Comparison of ENCODE assay signal across 1 cellular context in genomic region chr17:12020595-12021590, GRCh38.
TF ChIP-seq lines count a peak whose summit lies in the region.

Gene MAP2K4, plus strand, starts transcription at chr17:12020877. Its CDS starts 10 bp downstream, at chr17:12020887.

TF ChIP-seq in HepG2, 621 proteins besides CTCF, POLR2A, EP300 and RAD21 (continued from another document and continues in another):
- no peak for TF ChIP-seq ZNF318 (CRISPR knock-in tag; IDR thresholded peaks at IDR 0.05)
- TF ChIP-seq ZFYVE20 (CRISPR knock-in tag; IDR thresholded peaks at IDR 0.05; ENCODE audit: borderline replicate concordance, low read depth): no peak
- TF ChIP-seq NPAS2 (CRISPR knock-in tag; IDR thresholded peaks at IDR 0.05; ENCODE audit: borderline replicate concordance): no peak
- peak; percentile 89 for TF ChIP-seq ZFX (CRISPR knock-in tag; IDR thresholded peaks at IDR 0.05; ENCODE audit: low read depth)
- no peak for TF ChIP-seq HOXA9 (CRISPR knock-in tag; IDR thresholded peaks at IDR 0.05; ENCODE audit: borderline replicate concordance)
- TF ChIP-seq ZFP36L2 (CRISPR knock-in tag; IDR thresholded peaks at IDR 0.05): no peak
- no peak for TF ChIP-seq ZNF407 (CRISPR knock-in tag; IDR thresholded peaks at IDR 0.05; ENCODE audit: not compliant biosample characterization)
- no peak for TF ChIP-seq SMARCC2 (IDR thresholded peaks at IDR 0.05)
- no peak for TF ChIP-seq CREBL2 (CRISPR knock-in tag; IDR thresholded peaks at IDR 0.05; ENCODE audit: borderline replicate concordance)
- TF ChIP-seq DR1 (CRISPR knock-in tag; IDR thresholded peaks at IDR 0.05): no peak
- TF ChIP-seq ZBTB2 (CRISPR knock-in tag; IDR thresholded peaks at IDR 0.05; ENCODE audit: low read depth): no peak
- no peak for TF ChIP-seq MED1 (CRISPR knock-in tag; IDR thresholded peaks at IDR 0.05)
- 0 out of 2 replicates have a peak, but pooled peaks have one; percentile 46 for TF ChIP-seq ZNF776 (CRISPR knock-in tag; IDR thresholded peaks at IDR 0.05)
- TF ChIP-seq ZNF792 (CRISPR knock-in tag; IDR thresholded peaks at IDR 0.05): peak; percentile 70; the same call in 1 of the 2 replicates
- no peak for TF ChIP-seq NBN (conservative IDR thresholded peaks at IDR 0.05)
- TF ChIP-seq TEAD3 (CRISPR knock-in tag; optimal IDR thresholded peaks at IDR 0.05; ENCODE audit: borderline replicate concordance): no peak
- peak; percentile 77 for TF ChIP-seq POLR2G (IDR thresholded peaks at IDR 0.05; ENCODE audit: low read depth, low read length)
- TF ChIP-seq MBNL3 (CRISPR knock-in tag; conservative IDR thresholded peaks at IDR 0.05): no peak
- 0 out of 2 replicates have a peak, but pooled peaks have one; percentile 16 for TF ChIP-seq ZNF710 (CRISPR knock-in tag; IDR thresholded peaks at IDR 0.05; ENCODE audit: borderline replicate concordance)
- no peak for TF ChIP-seq GMEB2 (CRISPR knock-in tag; IDR thresholded peaks at IDR 0.05; ENCODE audit: low read depth)
- TF ChIP-seq SP1 (IDR thresholded peaks at IDR 0.05): no peak
- peak; percentile 90 for TF ChIP-seq SP1 (CRISPR knock-in tag; IDR thresholded peaks at IDR 0.05)
- peak; percentile 74 for TF ChIP-seq IKZF4 (CRISPR knock-in tag; IDR thresholded peaks at IDR 0.05; ENCODE audit: borderline replicate concordance, low read depth, not compliant biosample characterization)
- peak; percentile 98 for TF ChIP-seq SP4 (CRISPR knock-in tag; IDR thresholded peaks at IDR 0.05)
- no peak for TF ChIP-seq SIX4 (CRISPR knock-in tag; IDR thresholded peaks at IDR 0.05)
- TF ChIP-seq ZNF512B (CRISPR knock-in tag; IDR thresholded peaks at IDR 0.05; ENCODE audit: borderline replicate concordance): no peak
- TF ChIP-seq DBP (CRISPR knock-in tag; IDR thresholded peaks at IDR 0.05; ENCODE audit: not compliant biosample characterization): no peak
